In genomic region chrX:149531599-149531998, GRCh38 we compare ENCODE assay signal across 12 cellular contexts. TPM values are rescaled to one million over a fixed set of nuclear protein-coding genes. Genes with fewer than 3 reads are reported as not detected.
DNase-seq lines count a peak whose midpoint lies in the region; ATAC-seq lines count a peak whose summit lies in the region.
"Had no signal": no experiment of that assay in that cellular context is flagged by ENCODE, and none has a peak within 500 bp of the region (broad histone marks: within the 10 kb centered on the region; RNA-seq: fewer than 3 reads in every experiment).

No MANE protein-coding gene starts in this region.

- H3K36me3 Mint-ChIP-seq in activated T-helper 17 cell treated with anti-CD3 and anti-CD28 coated beads, Interleukin-2, amount 50 U/mL, for 72 hours (ENCODE audit: low read depth) = peaks cover 15% of the 10 kb centered on the region

- peak overlapping the region; percentile 81 for H3K27ac Mint-ChIP-seq in activated T-helper 17 cell treated with anti-CD3 and anti-CD28 coated beads, Interleukin-2, amount 50 U/mL, for 72 hours

- H3K4me1 Mint-ChIP-seq in activated T-helper 17 cell treated with anti-CD3 and anti-CD28 coated beads, Interleukin-2, amount 50 U/mL, for 72 hours = peaks cover 5% of the 10 kb centered on the region

- H3K9me3 Mint-ChIP-seq in activated T-helper 17 cell treated with anti-CD3 and anti-CD28 coated beads, Interleukin-2, amount 50 U/mL, for 72 hours = no peaks in the 10 kb centered on the region
- H3K9me3 Mint-ChIP-seq: activated naive CD4-positive, alpha-beta T cell treated with anti-CD3 and anti-CD28 coated beads for 36 hours had no signal

- no peak for DNase-seq in COR-L47 (lab: John Stamatoyannopoulos, UW)
- no peak for DNase-seq in activated CD8-positive, alpha-beta memory T cell treated with anti-CD3 and anti-CD28 coated beads, Interleukin-2, amount 50 U/mL, for 48 hours
- no peak for DNase-seq in HuH-7.5 (ENCODE audit: low spot score)
- no peak for DNase-seq in NCI-H187 (lab: John Stamatoyannopoulos, UW)
- DNase-seq: activated naive CD4-positive, alpha-beta T cell treated with anti-CD3 and anti-CD28 coated beads for 36 hours; mammary epithelial cell; NCI-H187 treated with DMSO at 0.1 percent for 48 hours had no signal

- H3K4me3 Mint-ChIP-seq in activated T-helper 17 cell treated with anti-CD3 and anti-CD28 coated beads, Interleukin-2, amount 50 U/mL, for 72 hours = peak overlapping the region; percentile 48
- H3K4me3 Mint-ChIP-seq: activated naive CD4-positive, alpha-beta T cell treated with anti-CD3 and anti-CD28 coated beads for 36 hours had no signal

- ATAC-seq in GM18498 (IDR thresholded peaks at IDR 0.05; ENCODE audit: unreplicated experiment) (peak; percentile 64), GM19468 (IDR thresholded peaks at IDR 0.05; ENCODE audit: extremely low read depth, unreplicated experiment) (peak; percentile 29), HG03378 (IDR thresholded peaks at IDR 0.05; ENCODE audit: unreplicated experiment) (peak; percentile 77)
- ATAC-seq in activated T-helper 17 cell treated with anti-CD3 and anti-CD28 coated beads, Interleukin-2, amount 50 U/mL, for 72 hours (replicated peaks) = peak; percentile 65

- no peaks in the 10 kb centered on the region for H3K27me3 Mint-ChIP-seq in activated T-helper 17 cell treated with anti-CD3 and anti-CD28 coated beads, Interleukin-2, amount 50 U/mL, for 72 hours

RNA-seq across cellular contexts. Expression of gene EOLA1, which starts 9.2 kb away (rescaled TPM):
- total RNA-seq in activated T-helper 17 cell treated with anti-CD3 and anti-CD28 coated beads, Interleukin-2, amount 50 U/mL, for 72 hours = 10 to 100 TPM; 42.7 to 53.2 TPM

RNA-seq across cellular contexts. Expression of gene HSFX3, which starts 18.1 kb away (rescaled TPM):
- not detected for total RNA-seq in activated T-helper 17 cell treated with anti-CD3 and anti-CD28 coated beads, Interleukin-2, amount 50 U/mL, for 72 hours
- total RNA-seq: activated naive CD4-positive, alpha-beta T cell treated with anti-CD3 and anti-CD28 coated beads for 36 hours; mammary epithelial cell; temporal lobe had no signal

RNA-seq across cellular contexts. Expression of gene IDS, which starts 26.5 kb away (rescaled TPM):
- 100 to 1,000 TPM in 1 of 2 donors, 10 to 100 TPM in 1; 91.4 to 127 TPM for total RNA-seq in activated T-helper 17 cell treated with anti-CD3 and anti-CD28 coated beads, Interleukin-2, amount 50 U/mL, for 72 hours

RNA-seq across cellular contexts. Expression of gene MAGEA9B, which starts 55.7 kb away (rescaled TPM):
- total RNA-seq in activated T-helper 17 cell treated with anti-CD3 and anti-CD28 coated beads, Interleukin-2, amount 50 U/mL, for 72 hours = not detected
- total RNA-seq: activated naive CD4-positive, alpha-beta T cell treated with anti-CD3 and anti-CD28 coated beads for 36 hours; mammary epithelial cell had no signal
